Comparison of ENCODE assay signal across 12 cellular contexts in the genomic region with DNA sequence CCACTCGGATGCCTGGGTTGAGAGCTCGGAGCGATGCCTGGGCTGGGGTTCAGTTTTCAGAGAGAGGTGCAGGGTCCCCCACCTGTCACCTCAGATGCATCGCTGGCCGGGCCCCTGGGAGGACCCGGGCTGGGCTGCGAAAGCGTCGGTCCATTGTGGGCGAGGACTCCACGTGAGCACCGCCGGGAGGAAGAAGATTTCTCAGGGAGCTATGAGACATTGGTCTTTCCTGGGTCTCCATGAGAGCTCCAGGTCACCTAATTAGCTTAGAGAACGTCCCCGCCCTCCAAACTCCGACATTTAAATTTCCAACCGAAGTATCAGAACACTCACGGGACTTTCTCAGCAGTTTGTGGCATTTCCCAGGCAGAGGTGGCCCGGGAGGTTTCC. TPM values are rescaled to one million over a fixed set of nuclear protein-coding genes. Genes with fewer than 3 reads are reported as not detected.
DNase-seq lines count a peak whose midpoint lies in the region; ATAC-seq and TF ChIP-seq lines count a peak whose summit lies in the region.
"Had no signal": no experiment of that assay in that cellular context is flagged by ENCODE, and none has a peak within 500 bp of the region (broad histone marks: within the 10 kb centered on the region; RNA-seq: fewer than 3 reads in every experiment).

No MANE protein-coding gene starts in this region.

- H3K56ac ChIP-seq in mesendoderm (ENCODE audit: low read length) = peak overlapping the region; percentile 42

- H4K5ac ChIP-seq in mesendoderm (ENCODE audit: low read length) = no peak overlapping the region

- H3K27ac Mint-ChIP-seq in type B pancreatic cell = peak overlapping the region; percentile 56

- no peaks in the 10 kb centered on the region for H3K36me3 ChIP-seq in mesendoderm (ENCODE audit: control insufficient read depth, insufficient read depth, low read length)
- H3K36me3 ChIP-seq: Peyer's patch, sigmoid colon had no signal

- H3K4me3 Mint-ChIP-seq in type B pancreatic cell = peak overlapping the region; percentile 83

- H2BK15ac ChIP-seq in mesendoderm (replicated peaks; ENCODE audit: low read depth) = no peak overlapping the region

- H3K27ac ChIP-seq in mesendoderm (ENCODE audit: low read depth, low read length) = no peak overlapping the region
- H3K27ac ChIP-seq: Peyer's patch had no signal

- DNase-seq in Right ventricle myocardium inferior (ENCODE audit: missing footprints) = peak; percentile 64
- no peak for DNase-seq in cardiac septum (ENCODE audit: low spot score)
- DNase-seq in cerebellum (ENCODE audit: low spot score) = peak; percentile 16
- DNase-seq in mesendoderm = peak; percentile 50
- no peak for DNase-seq in type B pancreatic cell (ENCODE audit: extremely low spot score, unreplicated experiment)
- no peak for DNase-seq in lower leg skin (ENCODE audit: low spot score in 2 of 2)
- DNase-seq in UCSD-AML1 (lab: John Stamatoyannopoulos, UW; ENCODE audit: unreplicated experiment) = no peak
- DNase-seq: activated gamma-delta T cell, NCI-H1930, Peyer's patch, sigmoid colon had no signal

- H3K27me3 ChIP-seq in mesendoderm (ENCODE audit: insufficient read depth, low read length, poor library complexity) = peaks cover 19% of the 10 kb centered on the region
- H3K27me3 ChIP-seq: Peyer's patch had no signal

- ATAC-seq in Right ventricle myocardium inferior (no peak), HG03460 (IDR thresholded peaks at IDR 0.05; ENCODE audit: unreplicated experiment) (no peak)

- WGBS in mesendoderm (ENCODE audit: extremely low coverage, insufficient coverage, low lambda C conversion rate) = no CpG with 5 or more reads among the region's 19 CpGs
- 24 to 39% methylated on average over 19 of the region's 19 CpGs for WGBS in lower leg skin, 2 donors

- no peak for TF ChIP-seq POLR2A in lower leg skin (IDR thresholded peaks at IDR 0.05)

- H4K8ac ChIP-seq in mesendoderm (ENCODE audit: low read depth, low read length) = no peak overlapping the region

- no peak overlapping the region for H2BK120ac ChIP-seq in mesendoderm (ENCODE audit: low read depth, low read length)

- no peak overlapping the region for H3K4ac ChIP-seq in mesendoderm (ENCODE audit: low read depth, low read length)

- peak overlapping the region; percentile 19 for H3K9ac ChIP-seq in mesendoderm (ENCODE audit: low read length)

- peaks cover 3% of the 10 kb centered on the region for H3K4me1 Mint-ChIP-seq in type B pancreatic cell (ENCODE audit: unreplicated experiment)

- peaks cover 3% of the 10 kb centered on the region for H3K4me1 ChIP-seq in mesendoderm (ENCODE audit: control insufficient read depth, low read depth, low read length)
- H3K4me1 ChIP-seq: Peyer's patch had no signal

- TF ChIP-seq CTCF in type B pancreatic cell (conservative IDR thresholded peaks at IDR 0.05) = no peak
- no peak for TF ChIP-seq CTCF in lower leg skin (IDR thresholded peaks at IDR 0.05)

- H2AK5ac ChIP-seq in mesendoderm (ENCODE audit: low read length) = no peak overlapping the region

- H3K18ac ChIP-seq in mesendoderm (ENCODE audit: low read length) = no peak overlapping the region

- H3K36me3 Mint-ChIP-seq in type B pancreatic cell = peaks cover 5% of the 10 kb centered on the region

- peaks cover 36% of the 10 kb centered on the region for H3K27me3 Mint-ChIP-seq in type B pancreatic cell

- no peak overlapping the region for H3K23ac ChIP-seq in mesendoderm (ENCODE audit: low read length)

- H3K79me1 ChIP-seq in mesendoderm (ENCODE audit: low read length) = no peaks in the 10 kb centered on the region

- no peaks in the 10 kb centered on the region for H3K9me3 Mint-ChIP-seq in type B pancreatic cell

- H2BK5ac ChIP-seq in mesendoderm (ENCODE audit: low read length) = no peak overlapping the region

- peak overlapping the region; percentile 13 for H3K4me3 ChIP-seq in mesendoderm (ENCODE audit: low read length)
- H3K4me3 ChIP-seq in lower leg skin (ENCODE audit: low read depth, poor library complexity, severe bottlenecking) = no peak overlapping the region
- H3K4me3 ChIP-seq: Peyer's patch had no signal

- intact Hi-C loops in Right ventricle myocardium inferior (cut with DNase I) = no loop called here
- intact Hi-C loops in cardiac septum (cut with DNase I) = no loop called here
- intact Hi-C loops in lower leg skin (cut with DNase I; ENCODE audit: low total_unique reads) = no loop called here

- H3K4me2 ChIP-seq in mesendoderm (ENCODE audit: low read length) = peak overlapping the region; percentile 68

- no peaks in the 10 kb centered on the region for H3K79me2 ChIP-seq in mesendoderm (ENCODE audit: control insufficient read depth, insufficient read depth, low read length)

RNA-seq across cellular contexts. Expression of gene FBLN7, which starts 2.2 kb away (rescaled TPM):
- total RNA-seq in Right ventricle myocardium inferior = 0.54 TPM
- total RNA-seq in cardiac septum = 1.00 TPM
- 5.3 TPM for total RNA-seq in cerebellum
- 0.11 TPM for polyA plus RNA-seq in mesendoderm (2013, experiment 1 of 2)
- 0.04 TPM for polyA plus RNA-seq in mesendoderm (2013, experiment 2 of 2)
- total RNA-seq in type B pancreatic cell (ENCODE audit: low replicate concordance) = 4.2 and 9.5 TPM in 2 replicates
- 10 to 100 TPM in 1 of 4 donors, 1 to 10 TPM in 3; 3.6 to 10.2 (median 5.9) TPM for total RNA-seq in lower leg skin

Comparison
In these comparisons a context has a peak if more than half of its experiments do, and no peak if none do; other contexts are left out.
1. DNase-seq: peak in Right ventricle myocardium inferior (single experiment), cerebellum (single experiment) and mesendoderm (single experiment); none in cardiac septum (single experiment), type B pancreatic cell (single experiment), lower leg skin (0 of 2) and UCSD-AML1 (single experiment).